ENCODE assay signal across 16 cellular contexts in genomic region chr6:3453410-3453809, GRCh38. TPM values are rescaled to one million over a fixed set of nuclear protein-coding genes. Genes with fewer than 3 reads are reported as not detected.
DNase-seq lines count a peak whose midpoint lies in the region; ATAC-seq, FAIRE-seq and TF ChIP-seq lines count a peak whose summit lies in the region.
"Had no signal": no experiment of that assay in that cellular context is flagged by ENCODE, and none has a peak within 500 bp of the region (broad histone marks: within the 10 kb centered on the region; RNA-seq: fewer than 3 reads in every experiment).

No MANE protein-coding gene starts in this region.

- no peak for TF ChIP-seq POLR2A in gastrocnemius medialis (IDR thresholded peaks at IDR 0.05)

- H3K23ac ChIP-seq in mesenchymal stem cell (ENCODE audit: low read length in 2 of 2): no peak overlapping the region

- no peak overlapping the region for H2AFZ ChIP-seq in GM23248
- no peak overlapping the region for H2AFZ ChIP-seq in astrocyte (ENCODE audit: low read depth, low read length)
- no peak overlapping the region for H2AFZ ChIP-seq in mesenchymal stem cell (ENCODE audit: low read depth, low read length)
- H2AFZ ChIP-seq: parathyroid adenoma had no signal

- H2BK15ac ChIP-seq in mesenchymal stem cell (ENCODE audit: low read depth, poor library complexity, severe bottlenecking): no peak overlapping the region

- no peak for FAIRE-seq in astrocyte (lab: Jason Lieb, UNC)

- H4K20me1 ChIP-seq in GM23248 (ENCODE audit: insufficient read depth) (no peaks in the 10 kb centered on the region), astrocyte (ENCODE audit: insufficient read depth, low read length) (peaks cover 18% of the 10 kb centered on the region)

- H3K4me1 ChIP-seq in GM23248 (ENCODE audit: insufficient read depth): peaks cover 35% of the 10 kb centered on the region
- peaks cover 19% of the 10 kb centered on the region for H3K4me1 ChIP-seq in astrocyte (ENCODE audit: insufficient read depth, low read length)
- peaks cover 20% of the 10 kb centered on the region for H3K4me1 ChIP-seq in mesenchymal stem cell (ENCODE audit: control insufficient read depth, insufficient read depth, low read depth, low read length)
- H3K4me1 ChIP-seq in gastrocnemius medialis: peaks cover 30 to 33% of the 10 kb centered on the region in 2 donors

- H3K79me2 ChIP-seq in GM23248 (ENCODE audit: insufficient read depth): peaks cover 62% of the 10 kb centered on the region
- H3K79me2 ChIP-seq in astrocyte (ENCODE audit: insufficient read depth, low read length): peaks cover 38% of the 10 kb centered on the region

- H2BK120ac ChIP-seq in mesenchymal stem cell (ENCODE audit: low read depth, low read length): no peak overlapping the region

- intact Hi-C loops in gastrocnemius medialis (cut with DNase I; ENCODE audit: low total_unique reads): no loop called here

- no peaks in the 10 kb centered on the region for H3K9me2 ChIP-seq in GM23248 (ENCODE audit: insufficient read depth)

- H2AK5ac ChIP-seq in mesenchymal stem cell (ENCODE audit: low read length, severe bottlenecking): no peak overlapping the region

- peaks cover 8% of the 10 kb centered on the region for H3K4me1 Mint-ChIP-seq in astrocyte (ENCODE audit: low read depth, unreplicated experiment)

- no peaks in the 10 kb centered on the region for H3K9me3 Mint-ChIP-seq in astrocyte (ENCODE audit: unreplicated experiment)

- no peaks in the 10 kb centered on the region for H3F3A ChIP-seq in GM23248 (ENCODE audit: insufficient read depth)

- H3K9me3 ChIP-seq in GM23248 (ENCODE audit: low read depth): no peaks in the 10 kb centered on the region
- H3K9me3 ChIP-seq in astrocyte (ENCODE audit: insufficient read depth, low read depth, low read length): no peaks in the 10 kb centered on the region
- no peaks in the 10 kb centered on the region for H3K9me3 ChIP-seq in mesenchymal stem cell (ENCODE audit: control insufficient read depth, low read length)
- H3K9me3 ChIP-seq in gastrocnemius medialis: no peaks in the 10 kb centered on the region

- H3K27me3 Mint-ChIP-seq in astrocyte (ENCODE audit: low read depth, unreplicated experiment): peaks cover 7% of the 10 kb centered on the region

- in situ Hi-C loops in GM23248 (cut with MboI) (loop anchor here (25.0 kb wide), 1 partner anchor 259 kb away; no protein-coding TSS in a partner anchor), gastrocnemius medialis (cut with MboI; ENCODE audit: low sequenced_read_pairs in 4 of 4) (loop anchor here (25.0 kb wide), 1 partner anchor 166 kb away; no protein-coding TSS in a partner anchor)

- H3K4me2 ChIP-seq in GM23248 (ENCODE audit: unreplicated experiment): peak overlapping the region; percentile 81
- H3K4me2 ChIP-seq in astrocyte (ENCODE audit: low read length): peak overlapping the region; percentile 96
- H3K4me2 ChIP-seq in mesenchymal stem cell (ENCODE audit: low read length, poor library complexity, severe bottlenecking): no peak overlapping the region

- no peak overlapping the region for H4K8ac ChIP-seq in mesenchymal stem cell (ENCODE audit: low read length)

- H3K4ac ChIP-seq in mesenchymal stem cell (ENCODE audit: low read depth in 1 of 2, low read length in 2 of 2): no peak overlapping the region

- H3K4me3 ChIP-seq in GM23248 (no peak overlapping the region), LNCaP clone FGC (ENCODE audit: low read depth, low read length) (no peak overlapping the region; the same call in 1 of the 2 replicates), astrocyte (ENCODE audit: insufficient read depth, low read depth, low read length) (no peak overlapping the region), mesenchymal stem cell (ENCODE audit: insufficient read depth in 1 of 2, low read depth in 1 of 2, low read length in 2 of 2) (peak overlapping the region in 1 of 2 experiments; percentile 94), gastrocnemius medialis (no peak overlapping the region)
- H3K4me3 ChIP-seq: coronary artery had no signal

- H3K36me3 ChIP-seq in GM23248 (ENCODE audit: low read depth): no peaks in the 10 kb centered on the region
- H3K36me3 ChIP-seq in astrocyte (ENCODE audit: insufficient read depth, low read length): no peaks in the 10 kb centered on the region
- H3K36me3 ChIP-seq in mesenchymal stem cell (ENCODE audit: control insufficient read depth in 1 of 2, insufficient read depth in 2 of 2, low read depth in 1 of 2, low read length in 2 of 2): peaks cover 0 to 4% of the 10 kb centered on the region in 2 experiments
- H3K36me3 ChIP-seq in gastrocnemius medialis: no peaks in the 10 kb centered on the region

- no peaks in the 10 kb centered on the region for H3K79me1 ChIP-seq in mesenchymal stem cell (replicated peaks; ENCODE audit: low read length, poor library complexity, severe bottlenecking)

- no peak overlapping the region for H3K4me3 Mint-ChIP-seq in astrocyte (ENCODE audit: unreplicated experiment)

- peak overlapping the region in 1 of 2 experiments; percentile 41 for H3K14ac ChIP-seq in mesenchymal stem cell (ENCODE audit: low read length in 2 of 2)

- no peaks in the 10 kb centered on the region for H3K36me3 Mint-ChIP-seq in astrocyte (ENCODE audit: low read depth, unreplicated experiment)

- H3K27ac ChIP-seq in GM23248: no peak overlapping the region
- no peak overlapping the region for H3K27ac ChIP-seq in astrocyte (ENCODE audit: low read depth, low read length)
- H3K27ac ChIP-seq in mesenchymal stem cell (ENCODE audit: low read length, poor library complexity, severe bottlenecking): no peak overlapping the region
- H3K27ac ChIP-seq in gastrocnemius medialis: no peak overlapping the region
- H3K27ac ChIP-seq: coronary artery, parathyroid adenoma had no signal

- no peak overlapping the region for H2BK5ac ChIP-seq in mesenchymal stem cell (ENCODE audit: low read depth, low read length, poor library complexity, severe bottlenecking)

- H3K27me3 ChIP-seq in GM23248 (replicated peaks; ENCODE audit: insufficient read depth) (no peaks in the 10 kb centered on the region), astrocyte (ENCODE audit: insufficient read depth, low read length) (peaks cover 16% of the 10 kb centered on the region), mesenchymal stem cell (ENCODE audit: control insufficient read depth in 1 of 2, insufficient read depth in 1 of 2, low read length in 2 of 2) (peaks cover 0 to 47% of the 10 kb centered on the region in 2 experiments), gastrocnemius medialis (no peaks in the 10 kb centered on the region)

- no peak for ATAC-seq in gastrocnemius medialis

- H3K9ac ChIP-seq in GM23248: no peak overlapping the region
- no peak overlapping the region for H3K9ac ChIP-seq in astrocyte (ENCODE audit: low read length)
- peak overlapping the region; percentile 90 for H3K9ac ChIP-seq in mesenchymal stem cell (ENCODE audit: low read length)
- H3K9ac ChIP-seq: parathyroid adenoma had no signal

- WGBS in GM23248 (ENCODE audit: low coverage in 1 of 2, low lambda C conversion rate in 2 of 2, missing lambda C conversion rate in 2 of 2), 2 experiments: 97 to 100% methylated on average over 3 of the region's 3 CpGs
- 62% methylated on average over 2 of the region's 3 CpGs for WGBS in mesenchymal stem cell

- H3K18ac ChIP-seq in mesenchymal stem cell (ENCODE audit: low read depth in 1 of 2, low read length in 2 of 2): no peak overlapping the region

- no peak overlapping the region for H3K27ac Mint-ChIP-seq in astrocyte (ENCODE audit: unreplicated experiment)

- no peak overlapping the region for H4K91ac ChIP-seq in mesenchymal stem cell (ENCODE audit: low read length)

- DNase-seq in GM23248 (no peak), LNCaP clone FGC (ENCODE audit: low read depth) (no peak), astrocyte (ENCODE audit: low read depth) (no peak), mesenchymal stem cell (no peak), SIG-M5 treated with dmso at 0.1 percent for 504 hours (lab: John Stamatoyannopoulos, UW; ENCODE audit: unreplicated experiment) (no peak), GM19240 (ENCODE audit: insufficient read length, low spot score) (no peak), gastrocnemius medialis (no peak)
- DNase-seq: activated gamma-delta T cell treated with Interleukin-2 at 50 U/mL for 16 hours; AML-193; Caco-2; NCI-H1105; SIG-M5; stimulated activated CD4-positive, alpha-beta T cell treated with anti-CD3 and anti-CD28 coated beads, Interleukin-4, amount 100 ng/mL, for 24 hours; T-helper 2 cell had no signal

- 0 out of 2 replicates have a peak, but pooled peaks have one; percentile 18 for TF ChIP-seq CTCF in LNCaP clone FGC (IDR thresholded peaks at IDR 0.05; ENCODE audit: control insufficient read depth, extremely low read depth, insufficient read depth)
- TF ChIP-seq CTCF in astrocyte (IDR thresholded peaks at IDR 0.05; ENCODE audit: insufficient read depth, low read depth, low read length): no peak
- no peak for TF ChIP-seq CTCF in gastrocnemius medialis (IDR thresholded peaks at IDR 0.05 in 4 of 5, conservative IDR thresholded peaks at IDR 0.05 in 1 of 5)

- no peak overlapping the region for H2BK12ac ChIP-seq in mesenchymal stem cell (ENCODE audit: low read length in 2 of 2)

RNA-seq across cellular contexts. Expression of gene SLC22A23, which starts 3.4 kb away (rescaled TPM):
- total RNA-seq in GM23248 (2014; rRNA removed; shearing (Covaris generic)): 7.3 and 9.5 TPM in 2 replicates
- 2.4 TPM in 2 replicates for polyA plus RNA-seq in GM23248 (2016; fragmentation: Nextera tagmentation; extraction: Ambion mirVana)
- total RNA-seq in astrocyte (3.7 and 5.7 TPM in 2 replicates), gastrocnemius medialis (10 to 100 TPM in 3 of 4 donors, 1 to 10 TPM in 1; 6.6 to 25.0 (median 14.6) TPM)
- polyA plus RNA-seq in mesenchymal stem cell (2013, experiment 1 of 2): 0.03 TPM
- 0.03 TPM for polyA plus RNA-seq in mesenchymal stem cell (2013, experiment 2 of 2)
